In genomic region chr3:161770532-161771386, GRCh38 we compare ENCODE assay signal across 8 cellular contexts.
DNase-seq lines count a peak whose midpoint lies in the region; ATAC-seq and TF ChIP-seq lines count a peak whose summit lies in the region.

No MANE protein-coding gene starts in this region.

- H3K36me3 ChIP-seq in stomach (no peaks in the 10 kb centered on the region), upper lobe of left lung (no peaks in the 10 kb centered on the region)

- H3K27me3 ChIP-seq in stomach, result no peaks in the 10 kb centered on the region
- no peaks in the 10 kb centered on the region for H3K27me3 ChIP-seq in upper lobe of left lung

- peak; percentile 77 for ATAC-seq in GM19467 (IDR thresholded peaks at IDR 0.05; ENCODE audit: unreplicated experiment)
- peak; percentile 87 for ATAC-seq in HG03159 (IDR thresholded peaks at IDR 0.05; ENCODE audit: unreplicated experiment)
- no peak for ATAC-seq in upper lobe of left lung (ENCODE audit: low FRiP score in 2 of 2)

- H3K27ac ChIP-seq in stomach, result no peak overlapping the region
- H3K27ac ChIP-seq in upper lobe of left lung, result no peak overlapping the region

- TF ChIP-seq CTCF in GM12865 (IDR thresholded peaks at IDR 0.05; ENCODE audit: insufficient read depth, low read depth, low read length, missing control alignments) (no peak), astrocyte of the cerebellum (IDR thresholded peaks at IDR 0.05; ENCODE audit: low read depth, low read length, missing control alignments) (no peak), stomach (IDR thresholded peaks at IDR 0.05) (no peak), upper lobe of left lung (IDR thresholded peaks at IDR 0.05) (no peak)

- in situ Hi-C loops in astrocyte of the cerebellum (cut with HindIII; ENCODE audit: low sequenced_read_pairs), result no loop called here

- TF ChIP-seq POLR2A in stomach (IDR thresholded peaks at IDR 0.05) (no peak), upper lobe of left lung (IDR thresholded peaks at IDR 0.05) (no peak)

- no peak overlapping the region for H3K4me3 ChIP-seq in GM12865 (ENCODE audit: low read depth, low read length)
- H3K4me3 ChIP-seq in astrocyte of the cerebellum (ENCODE audit: low read depth, low read length), result no peak overlapping the region
- no peak overlapping the region for H3K4me3 ChIP-seq in stomach
- H3K4me3 ChIP-seq in upper lobe of left lung, result no peak overlapping the region

- DNase-seq in GM12865 (ENCODE audit: low read depth) (peak; percentile 53), astrocyte of the cerebellum (ENCODE audit: low read depth) (peak; percentile 98), stomach (no peak), upper lobe of left lung (no peak), pons (ENCODE audit: low spot score) (no peak), nucleus accumbens (lab: John Stamatoyannopoulos, UW) (no peak)

- TF ChIP-seq EP300 in stomach (IDR thresholded peaks at IDR 0.05), result no peak
- TF ChIP-seq EP300 in upper lobe of left lung (IDR thresholded peaks at IDR 0.05), result no peak

- intact Hi-C loops in stomach (cut with DNase I; ENCODE audit: low total_unique reads), result no loop called here

- 51 to 71% (median 67%) methylated on average over 3 of the region's 3 CpGs for WGBS in stomach, 5 donors
- 30 to 43% methylated on average over 3 of the region's 3 CpGs for WGBS in upper lobe of left lung, 2 donors

- H3K9me3 ChIP-seq in stomach, result no peaks in the 10 kb centered on the region
- no peaks in the 10 kb centered on the region for H3K9me3 ChIP-seq in upper lobe of left lung

- H3K4me1 ChIP-seq in stomach (no peaks in the 10 kb centered on the region), upper lobe of left lung (no peaks in the 10 kb centered on the region)

Comparison
In these comparisons a context has a peak if more than half of its experiments do, and no peak if none do; other contexts are left out.
1. DNase-seq: peak in GM12865 (single experiment) and astrocyte of the cerebellum (single experiment); none in stomach (single experiment), upper lobe of left lung (0 of 2), pons (single experiment) and nucleus accumbens (0 of 56).
2. ATAC-seq: peak in GM19467 (single experiment) and HG03159 (single experiment); none in upper lobe of left lung (0 of 2).